7 cellular contexts compared by ENCODE assay signal in the genomic region with DNA sequence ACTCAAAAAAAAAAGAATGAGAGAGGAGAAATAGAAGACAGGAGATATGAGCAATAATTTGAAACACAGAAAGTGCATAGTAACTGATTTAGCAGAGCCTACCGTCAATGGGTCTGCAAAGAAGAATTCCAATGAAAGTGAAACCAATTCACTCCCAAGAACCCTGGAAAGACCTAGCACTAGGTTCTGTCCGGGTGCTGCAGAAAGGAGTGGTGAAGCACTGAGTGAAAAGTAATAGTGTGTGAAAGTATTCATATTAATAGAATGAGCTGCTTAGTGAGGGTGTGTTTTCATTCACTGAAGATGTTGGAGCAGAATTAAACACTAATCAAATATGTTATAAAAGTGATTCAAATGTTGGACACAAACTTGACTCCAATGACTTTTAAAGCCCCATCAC. TPM values are rescaled to one million over a fixed set of nuclear protein-coding genes. Genes with fewer than 3 reads are reported as not detected.
A peak's percentile ranks its signal among the peaks of the same experiment; 100 is the strongest.
DNase-seq lines count a peak whose midpoint lies in the region; ATAC-seq and TF ChIP-seq lines count a peak whose summit lies in the region.

No MANE protein-coding gene starts in this region.

- no peak overlapping the region for H3K4me3 Mint-ChIP-seq in brain

- DNase-seq in stimulated activated naive CD8-positive, alpha-beta T cell treated with anti-CD3 and anti-CD28 coated beads, Interleukin-15, Interleukin-2, amounts not matched to agents 100 U/mL and 50 U/mL, for 24 hours = no peak
- DNase-seq in NCI-H146 treated with DMSO at 0.1 percent for 48 hours (lab: John Stamatoyannopoulos, UW; ENCODE audit: unreplicated experiment) (no peak), posterior cingulate gyrus (no peak), amygdala (lab: John Stamatoyannopoulos, UW) (no peak)

- peaks cover 23% of the 10 kb centered on the region for H3K4me1 Mint-ChIP-seq in brain

- intact Hi-C loops in posterior cingulate gyrus (cut with DNase I) = loop anchor here (2.0 kb wide), 1 partner anchor 292 kb away; no protein-coding TSS in a partner anchor

- no peaks in the 10 kb centered on the region for H3K9me3 Mint-ChIP-seq in brain

- no peaks in the 10 kb centered on the region for H3K36me3 Mint-ChIP-seq in brain

- H3K27me3 Mint-ChIP-seq in brain = peaks cover 11% of the 10 kb centered on the region

- no peak for TF ChIP-seq CTCF in brain (conservative IDR thresholded peaks at IDR 0.05)

- H3K27ac Mint-ChIP-seq in brain = peak overlapping the region in 4 of 5 experiments; percentile 35 to 91 (median 74)

- peak; percentile 22 for ATAC-seq in GM19397 (IDR thresholded peaks at IDR 0.05; ENCODE audit: unreplicated experiment)
- ATAC-seq in HG03064 (IDR thresholded peaks at IDR 0.05; ENCODE audit: low read depth, unreplicated experiment) = peak; percentile 35
- peak; percentile 20 for ATAC-seq in stimulated activated naive CD8-positive, alpha-beta T cell treated with anti-CD3 and anti-CD28 coated beads, Interleukin-15, Interleukin-2, amounts not matched to agents 100 U/mL and 50 U/mL, for 24 hours

RNA-seq across cellular contexts. Expression of a gene that starts 51.3 kb away (rescaled TPM):
- polyA plus RNA-seq in brain (ENCODE audit: insufficient read depth, low read depth, low replicate concordance) = 16.3 TPM
